ENCODE assay signal across 8 cellular contexts in the genomic region with DNA sequence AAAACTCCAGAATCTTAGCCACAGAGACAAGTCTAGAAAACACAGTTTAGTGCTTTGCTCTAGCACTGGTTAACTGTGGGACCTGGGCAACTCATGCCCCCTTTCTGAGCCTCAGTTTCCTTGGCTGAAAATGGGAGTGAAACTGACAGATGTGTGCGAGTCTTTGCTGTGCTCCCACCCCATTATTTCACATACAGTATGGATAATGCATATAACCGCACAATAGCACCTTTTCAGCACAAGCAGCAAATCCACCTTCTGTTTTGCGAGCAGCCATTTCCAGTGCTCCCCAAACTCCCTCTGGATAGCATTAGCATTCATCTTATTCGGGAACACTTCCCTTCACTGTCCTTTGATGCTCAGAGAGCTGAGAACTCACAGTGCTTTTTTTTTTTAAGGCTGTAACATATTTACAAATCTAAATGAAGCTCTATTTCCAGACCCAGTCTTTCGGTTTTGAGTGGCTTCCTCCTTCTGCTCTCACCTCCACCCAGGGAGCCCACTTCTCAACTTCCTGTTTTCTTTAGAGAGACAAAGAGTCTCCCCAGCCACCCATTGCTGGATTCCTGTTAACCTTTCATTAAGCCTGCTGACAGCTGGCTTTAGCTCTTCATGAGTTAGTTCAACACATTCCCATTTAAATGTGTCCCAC. TPM values are rescaled to one million over a fixed set of nuclear protein-coding genes. Genes with fewer than 3 reads are reported as not detected.
DNase-seq lines count a peak whose midpoint lies in the region; ATAC-seq and TF ChIP-seq lines count a peak whose summit lies in the region.

No MANE protein-coding gene starts in this region.

- no peaks in the 10 kb centered on the region for H3K9me2 ChIP-seq in PC-3 (replicated peaks; ENCODE audit: low read length)

- H3K9me3 ChIP-seq in PC-3 (ENCODE audit: low read length) = 0 out of 2 replicates have a peak, but pooled peaks cover 5% of the 10 kb centered on the region

- no peak overlapping the region for H3K4me2 ChIP-seq in PC-3 (ENCODE audit: low read length)

- H2AFZ ChIP-seq in PC-3 (ENCODE audit: low read length) = no peak overlapping the region

- H4K20me1 ChIP-seq in PC-3 (ENCODE audit: low read length) = no peaks in the 10 kb centered on the region

- no peak overlapping the region for H3K9ac ChIP-seq in PC-3 (ENCODE audit: low read length)

- no peak for TF ChIP-seq CTCF in activated CD8-positive, alpha-beta T cell treated with anti-CD3 and anti-CD28 coated beads for 36 hours (IDR thresholded peaks at IDR 0.05)
- no peak for TF ChIP-seq CTCF in PC-3 (conservative IDR thresholded peaks at IDR 0.05; ENCODE audit: low read depth, low read length)

- peaks cover 5% of the 10 kb centered on the region for H3K9me3 Mint-ChIP-seq in activated CD4-positive, alpha-beta T cell treated with anti-CD3 and anti-CD28 coated beads for 36 hours (ENCODE audit: low read depth)
- peaks cover 10% of the 10 kb centered on the region for H3K9me3 Mint-ChIP-seq in activated CD8-positive, alpha-beta T cell treated with anti-CD3 and anti-CD28 coated beads for 36 hours
- H3K9me3 Mint-ChIP-seq in stimulated activated memory B cell treated with anti-CD40 and anti-IgM and Interleukin-4, amounts not matched to agents 10 μg/mL and 1 μg/mL and 100 μg/mL, for 72 hours = peaks cover 2% of the 10 kb centered on the region

- no TSS peak for BruUV-seq in PC-3 (replicated peaks; lab: Mats Ljungman, UMichigan)

- H3K27me3 Mint-ChIP-seq in activated CD4-positive, alpha-beta T cell treated with anti-CD3 and anti-CD28 coated beads for 36 hours = no peaks in the 10 kb centered on the region
- H3K27me3 Mint-ChIP-seq in activated CD8-positive, alpha-beta T cell treated with anti-CD3 and anti-CD28 coated beads for 36 hours = no peaks in the 10 kb centered on the region
- H3K27me3 Mint-ChIP-seq in stimulated activated memory B cell treated with anti-CD40 and anti-IgM and Interleukin-4, amounts not matched to agents 10 μg/mL and 1 μg/mL and 100 μg/mL, for 72 hours = no peaks in the 10 kb centered on the region

- intact Hi-C loops in activated CD4-positive, alpha-beta T cell treated with anti-CD3 and anti-CD28 coated beads for 36 hours (cut with DNase I, micrococcal nuclease) = no loop called here
- intact Hi-C loops in activated CD8-positive, alpha-beta T cell treated with anti-CD3 and anti-CD28 coated beads for 36 hours (cut with micrococcal nuclease) = no loop called here
- intact Hi-C loops in PC-3 (cut with micrococcal nuclease) = no loop called here

- peak overlapping the region; percentile 72 for H3K27ac Mint-ChIP-seq in activated CD4-positive, alpha-beta T cell treated with anti-CD3 and anti-CD28 coated beads for 36 hours
- H3K27ac Mint-ChIP-seq in activated CD8-positive, alpha-beta T cell treated with anti-CD3 and anti-CD28 coated beads for 36 hours = peak overlapping the region; percentile 93
- peak overlapping the region; percentile 78 for H3K27ac Mint-ChIP-seq in stimulated activated memory B cell treated with anti-CD40 and anti-IgM and Interleukin-4, amounts not matched to agents 10 μg/mL and 1 μg/mL and 100 μg/mL, for 72 hours

- H3F3A ChIP-seq in PC-3 (ENCODE audit: low read length, unreplicated experiment) = no peaks in the 10 kb centered on the region

- peak; percentile 38 for DNase-seq in activated CD4-positive, alpha-beta T cell treated with anti-CD3 and anti-CD28 coated beads for 36 hours
- no peak for DNase-seq in activated CD4-positive, alpha-beta T cell treated with anti-CD3 and anti-CD28 coated beads for 48 hours
- peak; percentile 95 for DNase-seq in NCI-H1092 treated with DMSO at 0.1 percent for 48 hours (lab: John Stamatoyannopoulos, UW)
- DNase-seq in activated CD8-positive, alpha-beta T cell treated with anti-CD3 and anti-CD28 coated beads for 36 hours = peak; percentile 51
- DNase-seq in PC-3 = no peak
- no peak for DNase-seq in stimulated activated CD4-positive, alpha-beta T cell treated with anti-CD3 and anti-CD28 coated beads, Interleukin-4, amount 100 ng/mL, for 1 hour

- H3K4me1 ChIP-seq in PC-3 (ENCODE audit: insufficient read depth, low read length) = no peaks in the 10 kb centered on the region

- H3K27ac ChIP-seq in PC-3 (ENCODE audit: low read length) = no peak overlapping the region

- no peaks in the 10 kb centered on the region for H3K36me3 ChIP-seq in PC-3 (ENCODE audit: low read depth, low read length)

- CTCF ChIA-PET in activated CD4-positive, alpha-beta T cell treated with anti-CD3 and anti-CD28 coated beads for 36 hours (lab: Charles Lee) = interaction anchor here (0.6 to 1.8 kb wide), 3 partner anchors 21 to 224 kb away, joined by 4 to 6 read pairs (median 5); no protein-coding TSS in a partner anchor
- CTCF ChIA-PET in activated CD8-positive, alpha-beta T cell treated with anti-CD3 and anti-CD28 coated beads for 36 hours (lab: Charles Lee) = interaction anchor here (0.9 to 2.9 kb wide), 5 partner anchors 10 to 228 kb away, joined by 4 to 13 read pairs (median 5); a partner anchor contains a TSS
- CTCF ChIA-PET in PC-3 (lab: Charles Lee) = no interaction called here

- peaks cover 33% of the 10 kb centered on the region for H3K4me1 Mint-ChIP-seq in activated CD4-positive, alpha-beta T cell treated with anti-CD3 and anti-CD28 coated beads for 36 hours
- peaks cover 45% of the 10 kb centered on the region for H3K4me1 Mint-ChIP-seq in activated CD8-positive, alpha-beta T cell treated with anti-CD3 and anti-CD28 coated beads for 36 hours (ENCODE audit: low read depth)
- peaks cover 31% of the 10 kb centered on the region for H3K4me1 Mint-ChIP-seq in stimulated activated memory B cell treated with anti-CD40 and anti-IgM and Interleukin-4, amounts not matched to agents 10 μg/mL and 1 μg/mL and 100 μg/mL, for 72 hours

- no peaks in the 10 kb centered on the region for H3K79me2 ChIP-seq in PC-3 (ENCODE audit: low read length)

- H3K36me3 Mint-ChIP-seq in activated CD4-positive, alpha-beta T cell treated with anti-CD3 and anti-CD28 coated beads for 36 hours (ENCODE audit: low read depth) = peaks cover 12% of the 10 kb centered on the region
- H3K36me3 Mint-ChIP-seq in activated CD8-positive, alpha-beta T cell treated with anti-CD3 and anti-CD28 coated beads for 36 hours (ENCODE audit: low read depth) = peaks cover 37% of the 10 kb centered on the region
- no peaks in the 10 kb centered on the region for H3K36me3 Mint-ChIP-seq in stimulated activated memory B cell treated with anti-CD40 and anti-IgM and Interleukin-4, amounts not matched to agents 10 μg/mL and 1 μg/mL and 100 μg/mL, for 72 hours

- POLR2A ChIA-PET in activated CD4-positive, alpha-beta T cell treated with anti-CD3 and anti-CD28 coated beads for 36 hours (lab: Charles Lee) = no interaction called here
- POLR2A ChIA-PET in activated CD8-positive, alpha-beta T cell treated with anti-CD3 and anti-CD28 coated beads for 36 hours (lab: Charles Lee) = interaction anchor here (0.9 kb wide), 1 partner anchor 185 kb away, joined by 3 read pairs; no protein-coding TSS in a partner anchor
- POLR2A ChIA-PET in PC-3 (lab: Charles Lee; ENCODE audit: unreplicated experiment) = no interaction called here

- peak; percentile 71 for ATAC-seq in activated CD4-positive, alpha-beta T cell treated with anti-CD3 and anti-CD28 coated beads for 36 hours
- ATAC-seq in HG02623 (IDR thresholded peaks at IDR 0.05; ENCODE audit: unreplicated experiment) (peak; percentile 97), PC-3 (no peak)
- peak; percentile 77 for ATAC-seq in activated CD8-positive, alpha-beta T cell treated with anti-CD3 and anti-CD28 coated beads for 36 hours
- ATAC-seq in stimulated activated memory B cell treated with anti-CD40 and anti-IgM and Interleukin-4, amounts not matched to agents 10 μg/mL and 1 μg/mL and 100 μg/mL, for 72 hours = peak; percentile 88

- peaks cover 23% of the 10 kb centered on the region for H3K27me3 ChIP-seq in PC-3 (ENCODE audit: low read length)

- no peak overlapping the region for H3K4me3 ChIP-seq in PC-3 (ENCODE audit: low read length)

- peak overlapping the region; percentile 27 for H3K4me3 Mint-ChIP-seq in activated CD4-positive, alpha-beta T cell treated with anti-CD3 and anti-CD28 coated beads for 36 hours
- peak overlapping the region; percentile 56 for H3K4me3 Mint-ChIP-seq in activated CD8-positive, alpha-beta T cell treated with anti-CD3 and anti-CD28 coated beads for 36 hours
- H3K4me3 Mint-ChIP-seq in stimulated activated memory B cell treated with anti-CD40 and anti-IgM and Interleukin-4, amounts not matched to agents 10 μg/mL and 1 μg/mL and 100 μg/mL, for 72 hours = peak overlapping the region; percentile 3

RNA-seq across cellular contexts. Expression of a gene that starts 49.2 kb away (rescaled TPM):
- total RNA-seq in activated CD4-positive, alpha-beta T cell treated with anti-CD3 and anti-CD28 coated beads for 36 hours = 1 to 10 TPM; 2.3 to 3.5 TPM
- total RNA-seq in activated CD8-positive, alpha-beta T cell treated with anti-CD3 and anti-CD28 coated beads for 36 hours = 1 to 10 TPM in 1 of 2 experiments, under 1 TPM in 1; 0.83 to 1.2 TPM
- not detected in 2 replicates for total RNA-seq in PC-3 (2014; rRNA removed)

Comparison
In these comparisons a context has a peak if more than half of its experiments do, and no peak if none do; other contexts are left out.
1. DNase-seq: peak in activated CD4-positive, alpha-beta T cell treated with anti-CD3 and anti-CD28 coated beads for 36 hours (single experiment), NCI-H1092 treated with DMSO at 0.1 percent for 48 hours (single experiment) and activated CD8-positive, alpha-beta T cell treated with anti-CD3 and anti-CD28 coated beads for 36 hours (single experiment); none in activated CD4-positive, alpha-beta T cell treated with anti-CD3 and anti-CD28 coated beads for 48 hours (single experiment), PC-3 (single experiment) and stimulated activated CD4-positive, alpha-beta T cell treated with anti-CD3 and anti-CD28 coated beads, Interleukin-4, amount 100 ng/mL, for 1 hour (single experiment).
2. H3K4me3 Mint-ChIP-seq: peak in every context shown above with its lines; median percentile 56 in activated CD8-positive, alpha-beta T cell treated with anti-CD3 and anti-CD28 coated beads for 36 hours; 27 in activated CD4-positive, alpha-beta T cell treated with anti-CD3 and anti-CD28 coated beads for 36 hours; 3 in stimulated activated memory B cell treated with anti-CD40 and anti-IgM and Interleukin-4, amounts not matched to agents 10 μg/mL and 1 μg/mL and 100 μg/mL, for 72 hours.
3. Peak in every context shown above with its lines, with median percentiles within 50 percentile points of each other: H3K27ac Mint-ChIP-seq.